ENCODE assay signal across 29 cellular contexts in genomic region chr17:46989637-46990431, GRCh38. TPM values are rescaled to one million over a fixed set of nuclear protein-coding genes. Genes with fewer than 3 reads are reported as not detected.
"Had no signal": no experiment of that assay in that cellular context is flagged by ENCODE, and none has a peak within 500 bp of the region (broad histone marks: within the 10 kb centered on the region; RNA-seq: fewer than 3 reads in every experiment).

No MANE protein-coding gene starts in this region.

- H3K4me3 ChIP-seq: heart right ventricle, hepatocyte, left lung, lung, psoas muscle, right lobe of liver, spleen, stomach, testis, thyroid gland, transverse colon, upper lobe of right lung had no signal

- H3K4me1 ChIP-seq: left lung, parathyroid adenoma, right lobe of liver, testis, upper lobe of right lung had no signal

- H3K9me3 ChIP-seq: heart right ventricle, left lung, psoas muscle, right lobe of liver, spleen, stomach, testis, thyroid gland, transverse colon, upper lobe of right lung had no signal

- H3K4me3 Mint-ChIP-seq: mesothelial cell of epicardium; naive thymus-derived CD4-positive, alpha-beta T cell; natural killer cell treated with Interleukin-12 subunit alpha and Interleukin-12 subunit beta and Interleukin-15 and Interleukin-18, amount 100 ng/mL, for 72 hours; stimulated activated effector memory CD8-positive, alpha-beta T cell treated with anti-CD3 and anti-CD28 coated beads, Interleukin-12 subunit alpha, Interleukin-12 subunit beta, amount 100 ng/mL, for 72 hours had no signal

- DNase-seq: heart right ventricle; islet precursor cell; kidney glomerular epithelial cell; left colon; left lung; mesendoderm; naive thymus-derived CD4-positive, alpha-beta T cell; nucleus accumbens; psoas muscle; right lobe of liver; small intestine; spleen; stimulated activated CD4-positive, alpha-beta T cell treated with anti-CD3 and anti-CD28 coated beads, Interleukin-4, amount 100 ng/mL, for 24 hours; stimulated activated naive CD8-positive, alpha-beta T cell treated with anti-CD3 and anti-CD28 coated beads, Interleukin-15, Interleukin-2, amounts not matched to agents 100 U/mL and 50 U/mL, for 24 hours; stomach; testis; thyroid gland; transverse colon; upper lobe of right lung had no signal

- H3K9me3 Mint-ChIP-seq: mesothelial cell of epicardium; naive thymus-derived CD4-positive, alpha-beta T cell; natural killer cell treated with Interleukin-12 subunit alpha and Interleukin-12 subunit beta and Interleukin-15 and Interleukin-18, amount 100 ng/mL, for 72 hours; stimulated activated effector memory CD8-positive, alpha-beta T cell treated with anti-CD3 and anti-CD28 coated beads, Interleukin-12 subunit alpha, Interleukin-12 subunit beta, amount 100 ng/mL, for 72 hours had no signal

- H3K9ac ChIP-seq: parathyroid adenoma had no signal

- H3K4me1 Mint-ChIP-seq: mesothelial cell of epicardium; naive thymus-derived CD4-positive, alpha-beta T cell; stimulated activated effector memory CD8-positive, alpha-beta T cell treated with anti-CD3 and anti-CD28 coated beads, Interleukin-12 subunit alpha, Interleukin-12 subunit beta, amount 100 ng/mL, for 72 hours had no signal

- ATAC-seq: left colon; left lung; naive thymus-derived CD4-positive, alpha-beta T cell; natural killer cell treated with Interleukin-12 subunit alpha and Interleukin-12 subunit beta and Interleukin-15 and Interleukin-18, amount 100 ng/mL, for 72 hours; psoas muscle; right lobe of liver; stimulated activated effector memory CD8-positive, alpha-beta T cell treated with anti-CD3 and anti-CD28 coated beads, Interleukin-12 subunit alpha, Interleukin-12 subunit beta, amount 100 ng/mL, for 72 hours; stimulated activated naive CD8-positive, alpha-beta T cell treated with anti-CD3 and anti-CD28 coated beads, Interleukin-15, Interleukin-2, amounts not matched to agents 100 U/mL and 50 U/mL, for 24 hours; upper lobe of right lung had no signal

- H3K27me3 Mint-ChIP-seq: natural killer cell treated with Interleukin-12 subunit alpha and Interleukin-12 subunit beta and Interleukin-15 and Interleukin-18, amount 100 ng/mL, for 72 hours had no signal

- H3K27ac Mint-ChIP-seq: mesothelial cell of epicardium; naive thymus-derived CD4-positive, alpha-beta T cell; natural killer cell treated with Interleukin-12 subunit alpha and Interleukin-12 subunit beta and Interleukin-15 and Interleukin-18, amount 100 ng/mL, for 72 hours; stimulated activated effector memory CD8-positive, alpha-beta T cell treated with anti-CD3 and anti-CD28 coated beads, Interleukin-12 subunit alpha, Interleukin-12 subunit beta, amount 100 ng/mL, for 72 hours had no signal

- H3K36me3 ChIP-seq: heart right ventricle, left lung, right lobe of liver, spleen, stomach, thyroid gland, transverse colon, upper lobe of right lung had no signal

- H2AFZ ChIP-seq: hepatocyte, parathyroid adenoma had no signal

- H3K27me3 ChIP-seq: heart right ventricle, left lung, right lobe of liver, spleen, stomach, testis, thyroid gland, transverse colon, upper lobe of right lung had no signal

- H3K27ac ChIP-seq: heart right ventricle, hepatocyte, left lung, parathyroid adenoma, psoas muscle, right lobe of liver, spleen, stomach, testis, thyroid gland, transverse colon, upper lobe of right lung had no signal

- H3K36me3 Mint-ChIP-seq: mesothelial cell of epicardium; natural killer cell treated with Interleukin-12 subunit alpha and Interleukin-12 subunit beta and Interleukin-15 and Interleukin-18, amount 100 ng/mL, for 72 hours; stimulated activated effector memory CD8-positive, alpha-beta T cell treated with anti-CD3 and anti-CD28 coated beads, Interleukin-12 subunit alpha, Interleukin-12 subunit beta, amount 100 ng/mL, for 72 hours had no signal

- H3K79me2 ChIP-seq: hepatocyte, parathyroid adenoma had no signal

- H3K4me2 ChIP-seq: hepatocyte had no signal

- FAIRE-seq: small intestine, urothelium cell line had no signal

RNA-seq across cellular contexts. Expression of gene RPRML, which starts 10.8 kb away (rescaled TPM):
- total RNA-seq: hepatocyte; left colon; left lung; mesothelial cell of epicardium; mononuclear cell; naive thymus-derived CD4-positive, alpha-beta T cell; natural killer cell treated with Interleukin-12 subunit alpha and Interleukin-12 subunit beta and Interleukin-15 and Interleukin-18, amount 100 ng/mL, for 72 hours; osteoblast; posterior vena cava; spleen; stomach; testis; thyroid gland had no signal
- polyA plus RNA-seq: hepatocyte; naive thymus-derived CD4-positive, alpha-beta T cell; spleen had no signal
